Comparison of ENCODE assay signal across 2 cellular contexts in the genomic region with DNA sequence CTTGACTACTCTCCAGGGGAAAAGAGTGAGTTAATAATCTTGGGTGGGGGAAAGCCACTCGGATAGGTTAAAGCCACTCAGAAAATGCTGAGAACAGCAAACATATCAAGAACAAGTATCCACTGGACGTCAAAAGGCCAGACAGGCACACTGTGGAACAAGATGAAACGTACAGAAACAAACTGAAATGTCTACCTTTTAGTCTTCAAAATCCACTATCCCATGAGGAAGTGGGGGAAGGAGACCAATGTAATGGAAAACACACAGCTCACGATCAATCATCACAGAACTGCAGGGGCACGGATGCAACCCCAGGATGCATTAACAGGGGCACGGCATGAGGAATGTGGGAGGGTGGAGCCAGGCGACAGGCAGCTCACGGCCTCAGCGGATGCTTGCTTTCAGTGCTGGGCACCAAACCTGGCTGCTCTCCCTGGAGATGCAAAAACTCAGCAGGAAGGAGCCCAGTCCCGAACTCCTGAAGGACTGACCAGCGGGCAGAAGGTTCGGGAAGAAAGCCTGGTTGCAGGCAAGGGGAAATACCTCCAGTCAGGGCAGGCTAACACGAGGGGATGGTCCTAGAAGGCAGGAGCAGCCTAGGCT.
TF ChIP-seq lines count a peak whose summit lies in the region.

No MANE protein-coding gene starts in this region.

TF ChIP-seq in A549, 52 proteins besides CTCF, POLR2A, EP300 and RAD21 (continued from another document):
- TF ChIP-seq, protein P1, sequence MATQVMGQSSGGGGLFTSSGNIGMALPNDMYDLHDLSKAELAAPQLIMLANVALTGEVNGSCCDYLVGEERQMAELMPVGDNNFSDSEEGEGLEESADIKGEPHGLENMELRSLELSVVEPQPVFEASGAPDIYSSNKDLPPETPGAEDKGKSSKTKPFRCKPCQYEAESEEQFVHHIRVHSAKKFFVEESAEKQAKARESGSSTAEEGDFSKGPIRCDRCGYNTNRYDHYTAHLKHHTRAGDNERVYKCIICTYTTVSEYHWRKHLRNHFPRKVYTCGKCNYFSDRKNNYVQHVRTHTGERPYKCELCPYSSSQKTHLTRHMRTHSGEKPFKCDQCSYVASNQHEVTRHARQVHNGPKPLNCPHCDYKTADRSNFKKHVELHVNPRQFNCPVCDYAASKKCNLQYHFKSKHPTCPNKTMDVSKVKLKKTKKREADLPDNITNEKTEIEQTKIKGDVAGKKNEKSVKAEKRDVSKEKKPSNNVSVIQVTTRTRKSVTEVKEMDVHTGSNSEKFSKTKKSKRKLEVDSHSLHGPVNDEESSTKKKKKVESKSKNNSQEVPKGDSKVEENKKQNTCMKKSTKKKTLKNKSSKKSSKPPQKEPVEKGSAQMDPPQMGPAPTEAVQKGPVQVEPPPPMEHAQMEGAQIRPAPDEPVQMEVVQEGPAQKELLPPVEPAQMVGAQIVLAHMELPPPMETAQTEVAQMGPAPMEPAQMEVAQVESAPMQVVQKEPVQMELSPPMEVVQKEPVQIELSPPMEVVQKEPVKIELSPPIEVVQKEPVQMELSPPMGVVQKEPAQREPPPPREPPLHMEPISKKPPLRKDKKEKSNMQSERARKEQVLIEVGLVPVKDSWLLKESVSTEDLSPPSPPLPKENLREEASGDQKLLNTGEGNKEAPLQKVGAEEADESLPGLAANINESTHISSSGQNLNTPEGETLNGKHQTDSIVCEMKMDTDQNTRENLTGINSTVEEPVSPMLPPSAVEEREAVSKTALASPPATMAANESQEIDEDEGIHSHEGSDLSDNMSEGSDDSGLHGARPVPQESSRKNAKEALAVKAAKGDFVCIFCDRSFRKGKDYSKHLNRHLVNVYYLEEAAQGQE (IDR thresholded peaks at IDR 0.05) = no peak
- no peak for TF ChIP-seq HOXB13 (CRISPR knock-in tag; IDR thresholded peaks at IDR 0.05; ENCODE audit: low read depth)
TF ChIP-seq in A549: peak in this region for 1.

TF ChIP-seq in WTC11, 78 proteins besides CTCF, POLR2A, EP300 and RAD21 (continued from another document):
- TF ChIP-seq, protein P2, sequence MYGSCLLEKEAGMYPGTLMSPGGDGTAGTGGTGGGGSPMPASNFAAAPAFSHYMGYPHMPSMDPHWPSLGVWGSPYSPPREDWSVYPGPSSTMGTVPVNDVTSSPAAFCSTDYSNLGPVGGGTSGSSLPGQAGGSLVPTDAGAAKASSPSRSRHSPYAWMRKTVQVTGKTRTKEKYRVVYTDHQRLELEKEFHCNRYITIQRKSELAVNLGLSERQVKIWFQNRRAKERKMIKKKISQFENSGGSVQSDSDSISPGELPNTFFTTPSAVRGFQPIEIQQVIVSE (CRISPR knock-in tag; IDR thresholded peaks at IDR 0.05; ENCODE audit: borderline replicate concordance) = no peak
- TF ChIP-seq TEAD1 (CRISPR knock-in tag; IDR thresholded peaks at IDR 0.05) (peak; percentile 61; the same call in 1 of the 2 replicates), ATF3 (CRISPR knock-in tag; conservative IDR thresholded peaks at IDR 0.05) (no peak)
